10 cellular contexts compared by ENCODE assay signal in the genomic region with DNA sequence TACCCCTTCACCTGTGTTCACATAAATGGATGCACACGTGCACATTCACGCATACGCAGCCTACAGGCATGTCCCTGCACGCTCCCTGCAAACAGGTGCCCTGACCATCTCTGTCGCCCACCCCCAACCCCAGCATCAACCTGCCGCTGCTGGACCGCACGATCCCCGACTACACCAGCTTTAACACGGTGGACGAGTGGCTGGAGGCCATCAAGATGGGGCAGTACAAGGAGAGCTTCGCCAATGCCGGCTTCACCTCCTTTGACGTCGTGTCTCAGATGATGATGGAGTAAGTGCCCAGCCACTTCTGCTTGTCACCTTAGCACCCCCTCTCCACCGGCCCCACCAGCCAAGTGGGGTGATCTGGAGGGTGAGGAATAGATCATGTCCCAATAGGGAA.
"Had no signal": no experiment of that assay in that cellular context is flagged by ENCODE, and none has a peak within 500 bp of the region (broad histone marks: within the 10 kb centered on the region; RNA-seq: fewer than 3 reads in every experiment).

No MANE protein-coding gene starts in this region.

- FAIRE-seq: H1, H54, HepG2, K562 had no signal

- H3K4me3 Mint-ChIP-seq: GM23338, HFFc6 had no signal

- H3K9me3 ChIP-seq: HAP-1 had no signal

- H3K27ac ChIP-seq: HL-60 had no signal

- DNase-seq: HFFc6, KG1 had no signal

- H3K36me3 ChIP-seq: HAP-1 had no signal

- H3K4me1 ChIP-seq: HAP-1 had no signal

- H2AFZ ChIP-seq: GM23338 had no signal

- H3K4me2 ChIP-seq: GM23338 had no signal

- H3K27ac Mint-ChIP-seq: GM23338, HFFc6 had no signal

- ATAC-seq: GM23338, HCT116, HepG2, K562 had no signal

- H3K4me3 ChIP-seq: GM23338, HAP-1, K562 had no signal

- H3K9me3 Mint-ChIP-seq: GM23338, HFFc6 had no signal
